Comparison of ENCODE assay signal across 12 cellular contexts in genomic region chr19:7857727-7858701, GRCh38. TPM values are rescaled to one million over a fixed set of nuclear protein-coding genes. Genes with fewer than 3 reads are reported as not detected.
DNase-seq lines count a peak whose midpoint lies in the region; ATAC-seq and TF ChIP-seq lines count a peak whose summit lies in the region.
"Had no signal": no experiment of that assay in that cellular context is flagged by ENCODE, and none has a peak within 500 bp of the region (broad histone marks: within the 10 kb centered on the region; RNA-seq: fewer than 3 reads in every experiment).

No MANE protein-coding gene starts in this region.

- TF ChIP-seq CTCF in mucosa of descending colon (IDR thresholded peaks at IDR 0.05), result no peak

- H3K9me3 ChIP-seq in ES-I3 (ENCODE audit: control insufficient read depth, insufficient read depth, low read length) (no peaks in the 10 kb centered on the region), mucosa of descending colon (no peaks in the 10 kb centered on the region)
- H3K9me3 ChIP-seq: left ventricle myocardium inferior had no signal

- no peak overlapping the region for H3K4me3 ChIP-seq in mucosa of descending colon
- H3K4me3 ChIP-seq: left ventricle myocardium inferior had no signal

- peak overlapping the region; percentile 26 for H3K27ac ChIP-seq in caudate nucleus (ENCODE audit: low read depth, low read length)
- H3K27ac ChIP-seq: KMS-11, left ventricle myocardium inferior had no signal

- ATAC-seq in mucosa of descending colon (peak; percentile 23), GM21515 (IDR thresholded peaks at IDR 0.05; ENCODE audit: unreplicated experiment) (no peak), GM21825 (IDR thresholded peaks at IDR 0.05; ENCODE audit: unreplicated experiment) (no peak)
- ATAC-seq: stimulated activated memory B cell treated with anti-CD40 and anti-IgM and Interleukin-4, amounts not matched to agents 10 μg/mL and 1 μg/mL and 100 μg/mL, for 72 hours had no signal

- H3K4me1 ChIP-seq in ES-I3 (ENCODE audit: insufficient read depth, low read length) (peaks cover 20% of the 10 kb centered on the region), mucosa of descending colon (ENCODE audit: low read depth) (peaks cover 22% of the 10 kb centered on the region)

- DNase-seq in NCI-H1436 treated with DMSO at 0.1 percent for 48 hours (lab: John Stamatoyannopoulos, UW), result peak; percentile 70
- DNase-seq in caudate nucleus (lab: John Stamatoyannopoulos, UW), result peak in 20 of 61 donors; percentile 5 to 78 (median 30)
- DNase-seq in mucosa of descending colon, result peak in 1 of 3 donors; percentile 53
- DNase-seq in NCI-H187 (lab: John Stamatoyannopoulos, UW), result no peak
- DNase-seq: activated CD4-positive, alpha-beta T cell treated with anti-CD3 and anti-CD28 coated beads, Interleukin-2, amount 50 U/mL, for 4 hours; left ventricle myocardium inferior; NCI-H774 had no signal

- no peaks in the 10 kb centered on the region for H3K36me3 ChIP-seq in ES-I3 (ENCODE audit: insufficient read depth, low read length)
- no peaks in the 10 kb centered on the region for H3K36me3 ChIP-seq in mucosa of descending colon (ENCODE audit: low read depth)

- H3K9ac ChIP-seq in ES-I3 (ENCODE audit: low read depth, low read length), result peak overlapping the region; percentile 55
- H3K9ac ChIP-seq: KMS-11 had no signal

- intact Hi-C loops in mucosa of descending colon (cut with DNase I, micrococcal nuclease), result loop anchor here in 1 of 2 donors (10.0 kb wide), 1 partner anchor 47 kb away; the partner anchor contains the start of gene MAP2K7

RNA-seq across cellular contexts. Expression of gene PRR36, which starts 16.2 kb away (rescaled TPM):
- total RNA-seq in mucosa of descending colon, result under 1 TPM; 0.22 to 0.58 (median 0.23) TPM
- total RNA-seq: left ventricle myocardium inferior had no signal

RNA-seq across cellular contexts. Expression of gene EVI5L, which starts 28.0 kb away (rescaled TPM):
- 10 to 100 TPM in 2 of 3 donors, 1 to 10 TPM in 1; 8.3 to 17.6 (median 11.4) TPM for total RNA-seq in mucosa of descending colon

RNA-seq across cellular contexts. Expression of gene LRRC8E, which starts 30.3 kb away (rescaled TPM):
- 1 to 10 TPM in 2 of 3 donors, under 1 TPM in 1; 0.32 to 1.5 (median 1.3) TPM for total RNA-seq in mucosa of descending colon

RNA-seq across cellular contexts. Expression of gene MAP2K7, which starts 45.7 kb away (rescaled TPM):
- 10 to 100 TPM; 31.5 to 49.2 (median 41.7) TPM for total RNA-seq in mucosa of descending colon

RNA-seq across cellular contexts. Expression of gene TGFBR3L, which starts 56.6 kb away (rescaled TPM):
- total RNA-seq in mucosa of descending colon, result under 1 TPM in 1 of 3 donors, not detected in 2; 0.79 TPM
